ENCODE assay signal across 2 cellular contexts in genomic region chr17:80269405-80269807, GRCh38.
TF ChIP-seq lines count a peak whose summit lies in the region.

No MANE protein-coding gene starts in this region.

TF ChIP-seq in HepG2, 621 proteins besides CTCF, POLR2A, EP300 and RAD21:
- TF ChIP-seq ZNF282 (IDR thresholded peaks at IDR 0.05; ENCODE audit: partially characterized antibody): peak; percentile 45
- peak; percentile 56 for TF ChIP-seq PHB2 (IDR thresholded peaks at IDR 0.05; ENCODE audit: partially characterized antibody)
- TF ChIP-seq FOXA1 (IDR thresholded peaks at IDR 0.05): 0 out of 2 replicates have a peak, but pooled peaks have one; percentile 2
- TF ChIP-seq FOXA1 (CRISPR knock-in tag; IDR thresholded peaks at IDR 0.05): no peak
- TF ChIP-seq SP1 (IDR thresholded peaks at IDR 0.05): 0 out of 2 replicates have a peak, but pooled peaks have one; percentile 22
- no peak for TF ChIP-seq SP1 (CRISPR knock-in tag; IDR thresholded peaks at IDR 0.05)
- TF ChIP-seq LCORL (IDR thresholded peaks at IDR 0.05): peak; percentile 32; the same call in 1 of the 2 replicates
- no peak for TF ChIP-seq LCORL (CRISPR knock-in tag; IDR thresholded peaks at IDR 0.05)
- TF ChIP-seq ATM (IDR thresholded peaks at IDR 0.05; ENCODE audit: borderline replicate concordance): 0 out of 2 replicates have a peak, but pooled peaks have one; percentile 28
- no peak for TF ChIP-seq ZC3H4 (CRISPR knock-in tag; IDR thresholded peaks at IDR 0.05; ENCODE audit: borderline replicate concordance)
- peak; percentile 25; the same call in 1 of the 2 replicates for TF ChIP-seq RAD51 (IDR thresholded peaks at IDR 0.05; ENCODE audit: borderline replicate concordance)
- 0 out of 2 replicates have a peak, but pooled peaks have one; percentile 22 for TF ChIP-seq NFRKB (IDR thresholded peaks at IDR 0.05)
- no peak for TF ChIP-seq NR2F6 (IDR thresholded peaks at IDR 0.05)
- no peak for TF ChIP-seq NR2F6 (CRISPR knock-in tag; IDR thresholded peaks at IDR 0.05)
- TF ChIP-seq AHR (CRISPR knock-in tag; IDR thresholded peaks at IDR 0.05): no peak
- peak; percentile 75; the same call in 1 of the 2 replicates for TF ChIP-seq NBN (conservative IDR thresholded peaks at IDR 0.05)

TF ChIP-seq in K562, 482 proteins besides CTCF, POLR2A, EP300 and RAD21:
- TF ChIP-seq ZSCAN29 (IDR thresholded peaks at IDR 0.05) (no peak), ELF4 (CRISPR knock-in tag; IDR thresholded peaks at IDR 0.05) (0 out of 2 replicates have a peak, but pooled peaks have one; percentile 28), DACH1 (IDR thresholded peaks at IDR 0.05; ENCODE audit: partially characterized antibody) (peak; percentile 26), HDAC1 (IDR thresholded peaks at IDR 0.05) (peak in 1 of 2 experiments; percentile 54; a peak in 1 of 4 replicates), THRB (CRISPR knock-in tag; conservative IDR thresholded peaks at IDR 0.05) (no peak), THRAP3 (IDR thresholded peaks at IDR 0.05; ENCODE audit: borderline replicate concordance) (peak; percentile 84; the same call in 1 of the 2 replicates), TCF7 (IDR thresholded peaks at IDR 0.05; ENCODE audit: borderline replicate concordance) (no peak), OTX1 (CRISPR knock-in tag; IDR thresholded peaks at IDR 0.05) (0 out of 2 replicates have a peak, but pooled peaks have one; percentile 54), PYGO2 (tag; IDR thresholded peaks at IDR 0.05) (no peak), MTA1 (IDR thresholded peaks at IDR 0.05; ENCODE audit: borderline replicate concordance) (peak; percentile 82), MAX (CRISPR knock-in tag; IDR thresholded peaks at IDR 0.05) (no peak), SMAD3 (CRISPR knock-in tag; conservative IDR thresholded peaks at IDR 0.05) (no peak), ESRRA (IDR thresholded peaks at IDR 0.05; ENCODE audit: borderline replicate concordance, low read depth) (no peak), ARID2 (IDR thresholded peaks at IDR 0.05) (no peak), TAF9B (IDR thresholded peaks at IDR 0.05; ENCODE audit: partially characterized antibody) (peak; percentile 15), ZNF316 (IDR thresholded peaks at IDR 0.05) (no peak), NR1H2 (CRISPR knock-in tag; IDR thresholded peaks at IDR 0.05) (no peak), HBP1 (CRISPR knock-in tag; IDR thresholded peaks at IDR 0.05) (0 out of 2 replicates have a peak, but pooled peaks have one; percentile 40), CHAMP1 (IDR thresholded peaks at IDR 0.05) (0 out of 2 replicates have a peak, but pooled peaks have one; percentile 24), CHCHD3 (CRISPR knock-in tag; IDR thresholded peaks at IDR 0.05) (no peak), NR0B1 (IDR thresholded peaks at IDR 0.05; ENCODE audit: partially characterized antibody) (no peak), POLR2B (IDR thresholded peaks at IDR 0.05; ENCODE audit: low read depth, partially characterized antibody) (peak; percentile 65), ZNF175 (CRISPR knock-in tag; IDR thresholded peaks at IDR 0.05; ENCODE audit: low read depth) (no peak), GATAD2B (IDR thresholded peaks at IDR 0.05; ENCODE audit: borderline replicate concordance) (peak; percentile 44; the same call in 1 of the 2 replicates), BCOR (IDR thresholded peaks at IDR 0.05) (peak; percentile 59; the same call in 1 of the 2 replicates), ARID4B (CRISPR knock-in tag; IDR thresholded peaks at IDR 0.05) (no peak), DPF2 (IDR thresholded peaks at IDR 0.05) (0 out of 2 replicates have a peak, but pooled peaks have one; percentile 17), IRF9 (tag; IDR thresholded peaks at IDR 0.05) (no peak), HDAC2 (IDR thresholded peaks at IDR 0.05) (no peak), KDM1A (IDR thresholded peaks at IDR 0.05) (no peak; a peak in 1 of 4 replicates), ZBTB2 (IDR thresholded peaks at IDR 0.05) (peak; percentile 86; the same call in 1 of the 2 replicates), ZNF398 (CRISPR knock-in tag; IDR thresholded peaks at IDR 0.05) (no peak), SMARCA5 (IDR thresholded peaks at IDR 0.05) (0 out of 2 replicates have a peak, but pooled peaks have one; percentile 44), TGIF2 (CRISPR knock-in tag; IDR thresholded peaks at IDR 0.05) (no peak), POLR3A (IDR thresholded peaks at IDR 0.05; ENCODE audit: borderline replicate concordance, extremely low read depth, insufficient read depth, insufficient read length) (no peak), SUPT5H (IDR thresholded peaks at IDR 0.05) (peak; percentile 64), RBM34 (IDR thresholded peaks at IDR 0.05; ENCODE audit: borderline replicate concordance, insufficient read depth, low read length) (no peak), KLF16 (IDR thresholded peaks at IDR 0.05) (no peak), KDM4B (IDR thresholded peaks at IDR 0.05; ENCODE audit: borderline replicate concordance in 2 of 2, low read depth in 1 of 2) (0 out of 4 replicates have a peak, but pooled peaks of 1 of the 2 experiments have one; percentile 60)
